Comparison of ENCODE assay signal across 30 cellular contexts in the genomic region with DNA sequence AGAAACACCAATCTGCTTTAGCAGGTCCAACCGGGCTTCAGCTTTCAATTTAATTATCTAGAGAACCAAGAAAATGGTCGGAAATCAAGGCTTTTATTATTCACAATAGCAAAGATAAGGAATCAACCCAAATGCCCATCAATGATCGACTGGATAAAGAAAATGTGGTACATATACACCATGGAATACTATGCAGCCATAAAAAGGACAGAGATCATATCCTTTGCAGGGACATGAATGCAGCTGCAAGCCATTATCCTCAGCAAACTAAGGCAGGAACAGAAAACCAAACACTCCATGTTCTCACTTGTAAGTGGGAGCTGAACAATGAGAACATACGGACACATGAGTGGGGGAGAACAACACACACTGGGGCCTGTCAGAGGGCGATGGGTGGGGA.
"Had no signal": no experiment of that assay in that cellular context is flagged by ENCODE, and none has a peak within 500 bp of the region (broad histone marks: within the 10 kb centered on the region; RNA-seq: fewer than 3 reads in every experiment).

No MANE protein-coding gene starts in this region.

- H2AFZ ChIP-seq: neural progenitor cell, parathyroid adenoma had no signal

- H3K27me3 Mint-ChIP-seq: naive thymus-derived CD4-positive, alpha-beta T cell; progenitor cell of endocrine pancreas; stimulated activated naive B cell treated with anti-CD40 and anti-IgM and Interleukin-4, amounts not matched to agents 10 μg/mL and 1 μg/mL and 100 μg/mL, for 72 hours; stimulated activated naive CD8-positive, alpha-beta T cell treated with anti-CD3 and anti-CD28 coated beads, Interleukin-15, Interleukin-2, amounts not matched to agents 100 ng/mL and 50 ng/mL, for 24 hours; type B pancreatic cell had no signal

- H3K27ac Mint-ChIP-seq: natural killer cell; nephron; neural progenitor cell; progenitor cell of endocrine pancreas; stimulated activated effector memory CD8-positive, alpha-beta T cell treated with anti-CD3 and anti-CD28 coated beads, Interleukin-12 subunit alpha, Interleukin-12 subunit beta, amount 100 ng/mL, for 72 hours; stimulated activated naive B cell treated with anti-CD40 and anti-IgM and Interleukin-4, amounts not matched to agents 10 μg/mL and 1 μg/mL and 100 μg/mL, for 72 hours; stimulated activated naive CD8-positive, alpha-beta T cell treated with anti-CD3 and anti-CD28 coated beads, Interleukin-15, Interleukin-2, amounts not matched to agents 100 ng/mL and 50 ng/mL, for 24 hours; type B pancreatic cell had no signal

- DNase-seq: naive thymus-derived CD4-positive, alpha-beta T cell; natural killer cell; occipital lobe; ovary; posterior cingulate gyrus; psoas muscle; right cardiac atrium; spleen; stimulated activated CD4-positive, alpha-beta T cell treated with anti-CD3 and anti-CD28 coated beads, Interleukin-12 subunit alpha, Interleukin-12 subunit beta, amount 100 ng/mL, for 4 hours; stimulated activated CD4-positive, alpha-beta T cell treated with anti-CD3 and anti-CD28 coated beads, Interleukin-1b, Interleukin-23, amount 100 ng/mL, for 48 hours; stimulated activated CD4-positive, alpha-beta T cell treated with anti-CD3 and anti-CD28 coated beads, Interleukin-2, amount 100 ng/mL, for 48 hours; stimulated activated CD4-positive, alpha-beta T cell treated with anti-CD3 and anti-CD28 coated beads, Interleukin-4, amount 100 ng/mL, for 24 hours; stimulated activated naive B cell treated with anti-CD40 and anti-IgM and Interleukin-4, amounts not matched to agents 10 μg/mL and 1 μg/mL and 100 μg/mL, for 72 hours; stimulated activated naive CD4-positive, alpha-beta T cell treated with Interleukin-2 at 50 U/mL for 16 hours; stomach; thyroid gland; transverse colon; upper lobe of right lung; uterus had no signal

- H3K27ac ChIP-seq: neural progenitor cell, ovary, parathyroid adenoma, psoas muscle, skin epidermis, stomach, thyroid gland, transverse colon, upper lobe of right lung, uterus had no signal

- H3K9ac ChIP-seq: neural progenitor cell, parathyroid adenoma had no signal

- H3K4me2 ChIP-seq: neural progenitor cell, smooth muscle cell had no signal

- H3K27me3 ChIP-seq: neural progenitor cell, ovary, spleen, stomach, thyroid gland, transverse colon, upper lobe of right lung, uterus had no signal

- H3K4me3 Mint-ChIP-seq: naive thymus-derived CD4-positive, alpha-beta T cell; natural killer cell; nephron; neural progenitor cell; stimulated activated effector memory CD8-positive, alpha-beta T cell treated with anti-CD3 and anti-CD28 coated beads, Interleukin-12 subunit alpha, Interleukin-12 subunit beta, amount 100 ng/mL, for 72 hours; stimulated activated naive B cell treated with anti-CD40 and anti-IgM and Interleukin-4, amounts not matched to agents 10 μg/mL and 1 μg/mL and 100 μg/mL, for 72 hours; stimulated activated naive CD8-positive, alpha-beta T cell treated with anti-CD3 and anti-CD28 coated beads, Interleukin-15, Interleukin-2, amounts not matched to agents 100 ng/mL and 50 ng/mL, for 24 hours; type B pancreatic cell had no signal

- H3K9me3 Mint-ChIP-seq: natural killer cell; nephron; neural progenitor cell; stimulated activated effector memory CD8-positive, alpha-beta T cell treated with anti-CD3 and anti-CD28 coated beads, Interleukin-12 subunit alpha, Interleukin-12 subunit beta, amount 100 ng/mL, for 72 hours; stimulated activated naive B cell treated with anti-CD40 and anti-IgM and Interleukin-4, amounts not matched to agents 10 μg/mL and 1 μg/mL and 100 μg/mL, for 72 hours; stimulated activated naive CD8-positive, alpha-beta T cell treated with anti-CD3 and anti-CD28 coated beads, Interleukin-15, Interleukin-2, amounts not matched to agents 100 ng/mL and 50 ng/mL, for 24 hours; type B pancreatic cell had no signal

- H3K9me3 ChIP-seq: ovary, psoas muscle, spleen, stomach, thoracic aorta, thyroid gland, transverse colon, upper lobe of right lung, uterus had no signal

- H3K79me2 ChIP-seq: parathyroid adenoma had no signal

- H3K36me3 ChIP-seq: neural progenitor cell, ovary, thoracic aorta, thyroid gland, transverse colon, uterus had no signal

- H3K4me1 ChIP-seq: neural progenitor cell, parathyroid adenoma, psoas muscle, upper lobe of right lung had no signal

- H3K4me3 ChIP-seq: neural progenitor cell, ovary, psoas muscle, skin epidermis, smooth muscle cell, spleen, stomach, thoracic aorta, thyroid gland, transverse colon, upper lobe of right lung, uterus had no signal

- ATAC-seq: naive thymus-derived CD4-positive, alpha-beta T cell; natural killer cell; psoas muscle; right cardiac atrium; sciatic nerve; stimulated activated effector memory CD8-positive, alpha-beta T cell treated with anti-CD3 and anti-CD28 coated beads, Interleukin-12 subunit alpha, Interleukin-12 subunit beta, amount 100 ng/mL, for 72 hours; stimulated activated naive B cell treated with anti-CD40 and anti-IgM and Interleukin-4, amounts not matched to agents 10 μg/mL and 1 μg/mL and 100 μg/mL, for 72 hours; upper lobe of right lung had no signal

- H3K36me3 Mint-ChIP-seq: natural killer cell had no signal
